ENCODE assay signal across 8 cellular contexts in the genomic region with DNA sequence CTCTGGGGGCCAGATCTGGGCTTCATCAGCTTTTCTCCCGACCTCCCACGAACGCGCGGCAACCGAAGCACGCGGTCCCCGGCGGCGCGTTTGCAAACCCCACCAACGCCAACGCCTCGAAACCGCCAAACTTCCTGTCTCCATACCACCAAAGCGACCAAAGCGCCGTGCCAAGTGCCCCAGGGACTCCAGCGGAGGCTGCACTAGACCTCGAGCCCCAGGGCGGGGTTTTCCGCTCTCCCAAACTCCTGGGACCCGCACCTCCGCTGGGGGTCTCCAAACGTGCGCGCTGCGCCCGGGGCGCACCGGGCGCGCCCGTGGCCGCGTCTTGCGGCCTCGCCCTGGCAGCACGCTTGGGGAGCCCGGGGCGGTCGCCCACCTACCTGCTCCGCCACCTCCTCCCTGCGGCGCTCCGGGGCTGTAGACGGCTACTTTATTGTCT.
DNase-seq lines count a peak whose midpoint lies in the region; ATAC-seq and TF ChIP-seq lines count a peak whose summit lies in the region.

No MANE protein-coding gene starts in this region.

- H3K9me3 ChIP-seq in colonic mucosa (no peaks in the 10 kb centered on the region), thoracic aorta (no peaks in the 10 kb centered on the region)

- ATAC-seq in thoracic aorta (ENCODE audit: insufficient number of reproducible peaks, low FRiP score, low read depth): no peak
- no peak for ATAC-seq in GM19035 (IDR thresholded peaks at IDR 0.05; ENCODE audit: unreplicated experiment)

- H3K27ac ChIP-seq in colonic mucosa (no peak overlapping the region), thoracic aorta (no peak overlapping the region)

- DNase-seq in NCI-H2171 treated with DMSO at 0.1 percent for 48 hours (lab: John Stamatoyannopoulos, UW): peak; percentile 4
- DNase-seq in NCI-H2171 (lab: John Stamatoyannopoulos, UW): no peak
- no peak for DNase-seq in colonic mucosa
- no peak for DNase-seq in kidney epithelial cell (ENCODE audit: low read depth)
- DNase-seq in thoracic aorta (ENCODE audit: low spot score): no peak
- no peak for DNase-seq in AG08396 (ENCODE audit: low spot score)
- DNase-seq in NCI-H82 treated with DMSO at 0.1 percent for 48 hours (lab: John Stamatoyannopoulos, UW; ENCODE audit: unreplicated experiment): no peak

- H3K9ac ChIP-seq in colonic mucosa (ENCODE audit: low read depth in 2 of 2, low read length in 2 of 2): no peak overlapping the region

- H3K4me3 ChIP-seq in colonic mucosa (peak overlapping the region; percentile 23), kidney epithelial cell (ENCODE audit: low read depth, low read length) (peak overlapping the region; percentile 58), thoracic aorta (peak overlapping the region; percentile 71)

- intact Hi-C loops in colonic mucosa (cut with DNase I): no loop called here

- peaks cover 12% of the 10 kb centered on the region for H3K27me3 ChIP-seq in colonic mucosa
- H3K27me3 ChIP-seq in kidney epithelial cell (ENCODE audit: control insufficient read depth, insufficient read depth, low read length): no peaks in the 10 kb centered on the region
- no peaks in the 10 kb centered on the region for H3K27me3 ChIP-seq in thoracic aorta (replicated peaks; ENCODE audit: insufficient read depth)

- TF ChIP-seq CTCF in colonic mucosa (IDR thresholded peaks at IDR 0.05) (no peak), kidney epithelial cell (IDR thresholded peaks at IDR 0.05; ENCODE audit: insufficient read depth, low read length, poor library complexity, severe bottlenecking) (no peak), thoracic aorta (IDR thresholded peaks at IDR 0.05) (no peak)

- H3K36me3 ChIP-seq in colonic mucosa (no peaks in the 10 kb centered on the region), kidney epithelial cell (ENCODE audit: control insufficient read depth, insufficient read depth, low read length) (no peaks in the 10 kb centered on the region), thoracic aorta (no peaks in the 10 kb centered on the region)

- H3K4me1 ChIP-seq in colonic mucosa (no peaks in the 10 kb centered on the region), thoracic aorta (ENCODE audit: control insufficient read depth in 1 of 2, low read depth in 2 of 2) (peaks cover 3 to 15% of the 10 kb centered on the region in 2 donors)
